ENCODE assay signal across 21 cellular contexts in the genomic region with DNA sequence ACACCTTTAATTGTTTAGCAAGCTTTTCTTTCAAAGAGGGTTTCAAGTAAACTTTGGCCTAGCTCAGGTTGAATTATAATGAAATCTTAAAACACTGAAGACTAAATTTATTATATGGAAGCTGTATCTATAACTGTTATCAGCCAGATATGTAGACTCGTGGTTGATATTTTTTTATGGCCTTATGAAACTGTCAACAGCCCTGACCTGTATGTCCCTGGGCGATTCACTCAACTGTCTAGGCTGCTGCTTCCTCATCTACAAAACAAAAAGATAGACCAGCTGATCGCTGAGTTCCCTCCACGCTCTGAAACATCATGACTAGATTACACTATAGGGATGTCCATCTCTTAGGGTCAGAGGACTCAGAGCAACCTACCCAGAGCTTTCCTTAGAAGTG.
"Had no signal": no experiment of that assay in that cellular context is flagged by ENCODE, and none has a peak within 500 bp of the region (broad histone marks: within the 10 kb centered on the region; RNA-seq: fewer than 3 reads in every experiment).

No MANE protein-coding gene starts in this region.

- H3K4me1 ChIP-seq: Peyer's patch, SJCRH30 had no signal

- H3K9me3 ChIP-seq: Peyer's patch, SJCRH30 had no signal

- H2AFZ ChIP-seq: PC-9 had no signal

- H3K27ac ChIP-seq: HL-60, KMS-11, PC-9, SJCRH30 had no signal

- DNase-seq: Kasumi-1, MV-4-11, NCI-H1092, NCI-H1105 treated with DMSO at 0.1 percent for 48 hours, NCI-H1417 treated with DMSO at 0.1 percent for 48 hours, NCI-H146, NCI-H1694 treated with DMSO at 0.1 percent for 48 hours, NCI-H1930, NCI-H2081, NCI-H2107, NCI-H2227 treated with DMSO at 0.1 percent for 48 hours, NCI-H524 treated with DMSO at 0.1 percent for 48 hours, NCI-H69, NCI-H774, PC-9, Peyer's patch, SHP77 treated with DMSO at 0.1 percent for 48 hours, SJCRH30 had no signal

- H3K9ac ChIP-seq: KMS-11 had no signal

- H3K36me3 ChIP-seq: Peyer's patch, SJCRH30 had no signal

- H3K27me3 ChIP-seq: Peyer's patch, SJCRH30 had no signal

- FAIRE-seq: K562 had no signal

- H3K4me2 ChIP-seq: KMS-11, PC-9 had no signal

- H3K4me3 ChIP-seq: K562, PC-9, Peyer's patch, SJCRH30 had no signal
